ENCODE assay signal across 28 cellular contexts in genomic region chr5:115766608-115767007, GRCh38. TPM values are rescaled to one million over a fixed set of nuclear protein-coding genes. Genes with fewer than 3 reads are reported as not detected.
"Had no signal": no experiment of that assay in that cellular context is flagged by ENCODE, and none has a peak within 500 bp of the region (broad histone marks: within the 10 kb centered on the region; RNA-seq: fewer than 3 reads in every experiment).

No MANE protein-coding gene starts in this region.

- H3K36me3 Mint-ChIP-seq: memory B cell; naive thymus-derived CD4-positive, alpha-beta T cell; natural killer cell treated with Interleukin-12 subunit alpha and Interleukin-12 subunit beta and Interleukin-15 and Interleukin-18, amount 100 ng/mL, for 72 hours; stimulated activated memory B cell treated with anti-CD40 and anti-IgM and Interleukin-4, amounts not matched to agents 10 μg/mL and 1 μg/mL and 100 μg/mL, for 72 hours had no signal

- H3K9me3 ChIP-seq: heart right ventricle, lower lobe of right lung, mucosa of descending colon, pancreas, prostate gland, right lobe of liver, suprapubic skin, thoracic aorta, tibial artery, upper lobe of right lung had no signal

- H2AFZ ChIP-seq: hepatocyte had no signal

- H3K9me3 Mint-ChIP-seq: natural killer cell treated with Interleukin-12 subunit alpha and Interleukin-12 subunit beta and Interleukin-15 and Interleukin-18, amount 100 ng/mL, for 72 hours had no signal

- H3K27me3 ChIP-seq: heart right ventricle, hepatocyte, pancreas, right lobe of liver, suprapubic skin, tibial artery, upper lobe of right lung had no signal

- H3K4me3 ChIP-seq: heart right ventricle, hepatocyte, lower lobe of right lung, mucosa of descending colon, pancreas, prostate gland, right lobe of liver, smooth muscle cell, suprapubic skin, thoracic aorta, tibial artery, upper lobe of right lung had no signal

- H3K27ac ChIP-seq: hepatocyte, lower lobe of right lung, pancreas, prostate gland, right lobe of liver, suprapubic skin, thoracic aorta, tibial artery, upper lobe of right lung had no signal

- FAIRE-seq: pancreas, urothelium cell line had no signal

- H3K4me2 ChIP-seq: hepatocyte, smooth muscle cell had no signal

- H3K27ac Mint-ChIP-seq: memory B cell; naive thymus-derived CD4-positive, alpha-beta T cell; natural killer cell treated with Interleukin-12 subunit alpha and Interleukin-12 subunit beta and Interleukin-15 and Interleukin-18, amount 100 ng/mL, for 72 hours; stimulated activated memory B cell treated with anti-CD40 and anti-IgM and Interleukin-4, amounts not matched to agents 10 μg/mL and 1 μg/mL and 100 μg/mL, for 72 hours; stimulated activated naive CD8-positive, alpha-beta T cell treated with anti-CD3 and anti-CD28 coated beads, Interleukin-15, amount 100 ng/mL, for 72 hours had no signal

- H3K36me3 ChIP-seq: heart right ventricle, lower lobe of right lung, pancreas, prostate gland, right lobe of liver, suprapubic skin, thoracic aorta, tibial artery, upper lobe of right lung had no signal

- H3K4me1 Mint-ChIP-seq: memory B cell; naive thymus-derived CD4-positive, alpha-beta T cell had no signal

- ATAC-seq: left ventricle myocardium superior; lower lobe of right lung; mucosa of descending colon; naive thymus-derived CD4-positive, alpha-beta T cell; natural killer cell treated with Interleukin-12 subunit alpha and Interleukin-12 subunit beta and Interleukin-15 and Interleukin-18, amount 100 ng/mL, for 72 hours; pancreas; stimulated activated memory B cell treated with anti-CD40 and anti-IgM and Interleukin-4, amounts not matched to agents 10 μg/mL and 1 μg/mL and 100 μg/mL, for 72 hours; stimulated activated naive CD8-positive, alpha-beta T cell treated with anti-CD3 and anti-CD28 coated beads, Interleukin-15, amount 100 ng/mL, for 72 hours; upper lobe of right lung had no signal

- H3K4me1 ChIP-seq: lower lobe of right lung, pancreas, prostate gland, right lobe of liver, suprapubic skin, tibial artery, upper lobe of right lung had no signal

- H3K4me3 Mint-ChIP-seq: memory B cell; naive thymus-derived CD4-positive, alpha-beta T cell; natural killer cell treated with Interleukin-12 subunit alpha and Interleukin-12 subunit beta and Interleukin-15 and Interleukin-18, amount 100 ng/mL, for 72 hours; stimulated activated memory B cell treated with anti-CD40 and anti-IgM and Interleukin-4, amounts not matched to agents 10 μg/mL and 1 μg/mL and 100 μg/mL, for 72 hours; stimulated activated naive CD8-positive, alpha-beta T cell treated with anti-CD3 and anti-CD28 coated beads, Interleukin-15, amount 100 ng/mL, for 72 hours had no signal

- H3K79me2 ChIP-seq: hepatocyte had no signal

- DNase-seq: heart right ventricle; islet precursor cell; left ventricle myocardium superior; lower lobe of right lung; midbrain; mucosa of descending colon; naive thymus-derived CD4-positive, alpha-beta T cell; pancreas; posterior cingulate gyrus; right lobe of liver; stimulated activated CD4-positive, alpha-beta T cell treated with anti-CD3 and anti-CD28 coated beads, Interleukin-1b, Interleukin-23, amount 100 ng/mL, for 48 hours; stimulated activated CD4-positive, alpha-beta T cell treated with anti-CD3 and anti-CD28 coated beads, Interleukin-2, amount 100 ng/mL, for 48 hours; stimulated activated CD4-positive, alpha-beta T cell treated with anti-CD3 and anti-CD28 coated beads, Interleukin-4, amount 100 ng/mL, for 4 hours; stimulated activated CD8-positive, alpha-beta memory T cell treated with anti-CD3 and anti-CD28 coated beads, Interleukin-4, amount 100 ng/mL, for 48 hours; stimulated activated naive CD4-positive, alpha-beta T cell treated with Interleukin-2 at 50 U/mL for 16 hours; stimulated activated naive CD8-positive, alpha-beta T cell treated with anti-CD3 and anti-CD28 coated beads, Interleukin-15, amount 100 ng/mL, for 72 hours; tibial artery; trophoblast cell; upper lobe of right lung had no signal

RNA-seq across cellular contexts. Expression of gene CDO1, which starts 49.9 kb away (rescaled TPM):
- total RNA-seq: natural killer cell treated with Interleukin-12 subunit alpha and Interleukin-12 subunit beta and Interleukin-15 and Interleukin-18, amount 100 ng/mL, for 72 hours had no signal
- polyA plus RNA-seq: naive thymus-derived CD4-positive, alpha-beta T cell had no signal
